Comparison of ENCODE assay signal across 31 cellular contexts in the genomic region with DNA sequence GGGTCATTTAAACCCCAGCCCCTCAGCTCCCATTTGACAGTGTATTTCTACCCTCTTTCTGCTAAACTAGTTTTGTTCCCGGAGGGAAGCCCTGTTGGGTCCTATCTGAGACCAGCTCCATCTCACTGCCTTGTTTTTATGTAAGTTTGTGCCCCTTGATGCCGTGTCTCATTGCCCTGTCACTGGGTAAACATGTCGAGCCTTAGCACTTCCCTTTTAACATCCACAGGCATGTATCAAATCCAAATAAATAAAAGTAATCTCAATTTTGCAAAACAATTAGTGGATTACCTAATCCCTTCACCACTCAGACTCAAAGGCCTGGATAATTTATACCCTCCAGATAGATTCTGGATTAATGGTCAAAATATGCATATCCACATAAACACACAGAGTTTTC.
"Had no signal": no experiment of that assay in that cellular context is flagged by ENCODE, and none has a peak within 500 bp of the region (broad histone marks: within the 10 kb centered on the region; RNA-seq: fewer than 3 reads in every experiment).

No MANE protein-coding gene starts in this region.

- H3K27ac ChIP-seq: adrenal gland, body of pancreas, cardiac muscle cell, colonic mucosa, epithelial cell of prostate, esophagus squamous epithelium, gastroesophageal sphincter had no signal

- FAIRE-seq: endometrium, endothelial cell of umbilical vein had no signal

- DNase-seq: activated CD4-positive, alpha-beta memory T cell treated with anti-CD3 and anti-CD28 coated beads, Interleukin-2, amount 10 ng/mL, durations not matched to agents 7 days and 5 days; activated CD4-positive, alpha-beta T cell treated with anti-CD3 and anti-CD28 coated beads for 1 hour; activated CD4-positive, alpha-beta T cell treated with anti-CD3 and anti-CD28 coated beads for 4 hours; activated CD4-positive, alpha-beta T cell treated with anti-CD3 and anti-CD28 coated beads, Interleukin-2, amount 10 ng/mL, durations not matched to agents 7 days and 5 days; activated CD4-positive, alpha-beta T cell treated with anti-CD3 and anti-CD28 coated beads, Interleukin-2, amount 50 U/mL, for 4 hours; activated effector memory CD4-positive, alpha-beta T cell treated with anti-CD3 and anti-CD28 coated beads, Interleukin-2, amount 50 U/mL, for 16 hours; activated naive CD4-positive, alpha-beta T cell treated with anti-CD3 and anti-CD28 coated beads for 36 hours; activated naive CD8-positive, alpha-beta T cell treated with anti-CD3 and anti-CD28 coated beads for 36 hours; activated naive CD8-positive, alpha-beta T cell treated with anti-CD3 and anti-CD28 coated beads, Interleukin-2, amount 50 U/mL, for 24 hours; activated T-cell treated with anti-CD3 and anti-CD28 coated beads, Interleukin-2, amount 50 U/mL, for 1 hour; activated T-cell treated with anti-CD3 and anti-CD28 coated beads, Interleukin-2, amount 50 U/mL, for 48 hours; adrenal gland; amygdala; aorta; body of pancreas; central memory CD4-positive, alpha-beta T cell; cerebellar nuclear complex; colonic mucosa; effector CD8-positive, alpha-beta T cell; esophagus squamous epithelium; foreskin melanocyte; head of caudate nucleus; T-helper 2 cell had no signal

- H3K4me1 ChIP-seq: body of pancreas, colonic mucosa, esophagus squamous epithelium, gastroesophageal sphincter had no signal

- H3K4me1 Mint-ChIP-seq: activated CD4-positive, alpha-beta memory T cell treated with anti-CD3 and anti-CD28 coated beads, Interleukin-2, amount 10 ng/mL, durations not matched to agents 7 days and 5 days; activated CD4-positive, alpha-beta T cell treated with anti-CD3 and anti-CD28 coated beads, Interleukin-2, amount 10 ng/mL, durations not matched to agents 7 days and 5 days; activated naive CD4-positive, alpha-beta T cell treated with anti-CD3 and anti-CD28 coated beads, Interleukin-2, amount 50 U/mL, for 24 hours; activated naive CD8-positive, alpha-beta T cell treated with anti-CD3 and anti-CD28 coated beads for 36 hours; activated naive CD8-positive, alpha-beta T cell treated with anti-CD3 and anti-CD28 coated beads, Interleukin-2, amount 50 U/mL, for 24 hours had no signal

- H3K27ac Mint-ChIP-seq: activated CD4-positive, alpha-beta memory T cell treated with anti-CD3 and anti-CD28 coated beads, Interleukin-2, amount 10 ng/mL, durations not matched to agents 7 days and 5 days; activated CD4-positive, alpha-beta T cell treated with anti-CD3 and anti-CD28 coated beads, Interleukin-2, amount 10 ng/mL, durations not matched to agents 7 days and 5 days; activated naive CD4-positive, alpha-beta T cell treated with anti-CD3 and anti-CD28 coated beads for 36 hours; activated naive CD4-positive, alpha-beta T cell treated with anti-CD3 and anti-CD28 coated beads, Interleukin-2, amount 50 U/mL, for 24 hours; activated naive CD8-positive, alpha-beta T cell treated with anti-CD3 and anti-CD28 coated beads for 36 hours; activated naive CD8-positive, alpha-beta T cell treated with anti-CD3 and anti-CD28 coated beads, Interleukin-2, amount 50 U/mL, for 24 hours; activated T-helper 1 cell treated with anti-CD3 and anti-CD28 coated beads, Interleukin-12 subunit alpha, Interleukin-12 subunit beta, Interleukin-2, Interleukin-4 antibody, amounts not matched to agents 30 ng/mL and 10 ng/mL and 1 ng/mL, durations not matched to agents 14 hours and 24 hours and 36 hours; activated T-helper 2 cell treated with anti-CD3 and anti-CD28 coated beads, Interferon-gamma antibody, Interleukin-2, Interleukin-4, amounts not matched to agents 10 μg/mL and 5 μg/mL and 100 μg/mL, durations not matched to agents 14 hours and 24 hours and 36 hours had no signal

- H3K4me3 ChIP-seq: adrenal gland, body of pancreas, cardiac muscle cell, colonic mucosa, esophagus squamous epithelium, gastroesophageal sphincter had no signal

- ATAC-seq: activated naive CD8-positive, alpha-beta T cell treated with anti-CD3 and anti-CD28 coated beads, Interleukin-2, amount 50 U/mL, for 24 hours; body of pancreas; gastroesophageal sphincter had no signal

- H3K27me3 Mint-ChIP-seq: activated CD4-positive, alpha-beta memory T cell treated with anti-CD3 and anti-CD28 coated beads, Interleukin-2, amount 10 ng/mL, durations not matched to agents 7 days and 5 days; activated CD4-positive, alpha-beta T cell treated with anti-CD3 and anti-CD28 coated beads, Interleukin-2, amount 10 ng/mL, durations not matched to agents 7 days and 5 days; activated naive CD4-positive, alpha-beta T cell treated with anti-CD3 and anti-CD28 coated beads, Interleukin-2, amount 50 U/mL, for 24 hours; activated naive CD8-positive, alpha-beta T cell treated with anti-CD3 and anti-CD28 coated beads, Interleukin-2, amount 50 U/mL, for 24 hours had no signal

- H3K4me3 Mint-ChIP-seq: activated CD4-positive, alpha-beta memory T cell treated with anti-CD3 and anti-CD28 coated beads, Interleukin-2, amount 10 ng/mL, durations not matched to agents 7 days and 5 days; activated CD4-positive, alpha-beta T cell treated with anti-CD3 and anti-CD28 coated beads, Interleukin-2, amount 10 ng/mL, durations not matched to agents 7 days and 5 days; activated naive CD4-positive, alpha-beta T cell treated with anti-CD3 and anti-CD28 coated beads for 36 hours; activated naive CD4-positive, alpha-beta T cell treated with anti-CD3 and anti-CD28 coated beads, Interleukin-2, amount 50 U/mL, for 24 hours; activated naive CD8-positive, alpha-beta T cell treated with anti-CD3 and anti-CD28 coated beads for 36 hours; activated naive CD8-positive, alpha-beta T cell treated with anti-CD3 and anti-CD28 coated beads, Interleukin-2, amount 50 U/mL, for 24 hours; activated T-helper 1 cell treated with anti-CD3 and anti-CD28 coated beads, Interleukin-12 subunit alpha, Interleukin-12 subunit beta, Interleukin-2, Interleukin-4 antibody, amounts not matched to agents 30 ng/mL and 10 ng/mL and 1 ng/mL, durations not matched to agents 14 hours and 24 hours and 36 hours had no signal

- H3K27me3 ChIP-seq: adrenal gland, body of pancreas, cardiac muscle cell, colonic mucosa, esophagus squamous epithelium, gastroesophageal sphincter had no signal

- H3K36me3 Mint-ChIP-seq: activated naive CD4-positive, alpha-beta T cell treated with anti-CD3 and anti-CD28 coated beads, Interleukin-2, amount 50 U/mL, for 24 hours; activated naive CD8-positive, alpha-beta T cell treated with anti-CD3 and anti-CD28 coated beads for 36 hours had no signal

- H3K36me3 ChIP-seq: adrenal gland, cardiac muscle cell, colonic mucosa, esophagus squamous epithelium, gastroesophageal sphincter had no signal

- H3K9me3 Mint-ChIP-seq: activated CD4-positive, alpha-beta T cell treated with anti-CD3 and anti-CD28 coated beads, Interleukin-2, amount 10 ng/mL, durations not matched to agents 7 days and 5 days; activated naive CD4-positive, alpha-beta T cell treated with anti-CD3 and anti-CD28 coated beads for 36 hours; activated naive CD8-positive, alpha-beta T cell treated with anti-CD3 and anti-CD28 coated beads for 36 hours; activated naive CD8-positive, alpha-beta T cell treated with anti-CD3 and anti-CD28 coated beads, Interleukin-2, amount 50 U/mL, for 24 hours had no signal

- H3K9me3 ChIP-seq: adrenal gland, body of pancreas, colonic mucosa, esophagus squamous epithelium, gastroesophageal sphincter had no signal
